Comparison of ENCODE assay signal across 32 cellular contexts in the genomic region with DNA sequence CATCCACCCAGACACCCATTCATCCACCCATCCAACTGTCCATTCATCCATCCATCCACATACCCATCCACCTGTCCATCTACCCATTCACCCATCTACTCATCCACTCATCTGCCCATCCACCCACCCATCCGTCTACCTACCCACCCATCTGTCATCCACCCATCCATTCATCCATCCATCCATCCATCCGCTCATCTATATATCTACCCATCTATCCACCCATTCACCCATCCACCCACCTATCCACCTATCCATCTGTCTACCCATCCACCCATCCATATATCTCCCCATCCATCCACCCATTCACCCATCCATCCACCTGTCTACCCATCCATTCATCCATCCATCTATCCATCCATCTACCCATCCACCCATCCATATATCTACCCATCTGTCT.
"Had no signal": no experiment of that assay in that cellular context is flagged by ENCODE, and none has a peak within 500 bp of the region (broad histone marks: within the 10 kb centered on the region; RNA-seq: fewer than 3 reads in every experiment).

No MANE protein-coding gene starts in this region.

- DNase-seq: activated B cell treated with CpG ODN at 0.5 μM for 24 hours; activated CD4-positive, alpha-beta memory T cell treated with anti-CD3 and anti-CD28 coated beads for 36 hours; activated CD4-positive, alpha-beta T cell treated with anti-CD3 and anti-CD28 coated beads for 48 hours; activated CD8-positive, alpha-beta memory T cell treated with anti-CD3 and anti-CD28 coated beads, Interleukin-2, amount 10 ng/mL, durations not matched to agents 7 days and 5 days; activated CD8-positive, alpha-beta memory T cell treated with anti-CD3 and anti-CD28 coated beads, Interleukin-2, amount 50 U/mL, for 4 hours; activated CD8-positive, alpha-beta T cell treated with anti-CD3 and anti-CD28 coated beads, Interleukin-2, amount 10 ng/mL, durations not matched to agents 7 days and 5 days; activated gamma-delta T cell; activated naive CD4-positive, alpha-beta T cell; activated naive CD4-positive, alpha-beta T cell treated with anti-CD3 and anti-CD28 coated beads, Interleukin-2, amount 10 ng/mL, durations not matched to agents 7 days and 5 days; activated naive CD8-positive, alpha-beta T cell treated with anti-CD3 and anti-CD28 coated beads, Interleukin-2, amount 10 ng/mL, durations not matched to agents 7 days and 5 days; activated T-cell treated with anti-CD3 and anti-CD28 coated beads, Interleukin-2, amount 50 U/mL, for 1 hour; activated T-cell treated with anti-CD3 and anti-CD28 coated beads, Interleukin-2, amount 50 U/mL, for 48 hours; amniotic stem cell; anterior cingulate cortex; body of pancreas; caudate nucleus; dorsolateral prefrontal cortex; effector memory CD4-positive, alpha-beta T cell; erythroblast; foreskin keratinocyte; gastrocnemius medialis; glutamatergic neuron; heart left ventricle; T-cell; T-helper 9 cell; WERI-Rb-1 had no signal

- H3K36me3 ChIP-seq: gastrocnemius medialis, WERI-Rb-1 had no signal

- H3K27ac Mint-ChIP-seq: activated B cell treated with CpG ODN at 0.5 μM for 24 hours; activated CD4-positive, alpha-beta memory T cell treated with anti-CD3 and anti-CD28 coated beads for 36 hours; activated CD8-positive, alpha-beta memory T cell treated with anti-CD3 and anti-CD28 coated beads, Interleukin-2, amount 10 ng/mL, durations not matched to agents 7 days and 5 days; activated CD8-positive, alpha-beta T cell treated with anti-CD3 and anti-CD28 coated beads, Interleukin-2, amount 10 ng/mL, durations not matched to agents 7 days and 5 days; activated naive CD4-positive, alpha-beta T cell treated with anti-CD3 and anti-CD28 coated beads, Interleukin-2, amount 10 ng/mL, durations not matched to agents 7 days and 5 days; activated naive CD4-positive, alpha-beta T cell treated with anti-CD3 and anti-CD28 coated beads, Interleukin-2, amount 50 U/mL, for 72 hours; activated naive CD8-positive, alpha-beta T cell treated with anti-CD3 and anti-CD28 coated beads, Interleukin-2, amount 10 ng/mL, durations not matched to agents 7 days and 5 days; dendritic cell treated with granulocyte-macrophage colony-stimulating factor and Interleukin-4, amounts not matched to agents 40 ng/mL and 50 ng/mL, for 4 days; T-cell; T-helper 1 cell treated with Interleukin-12 subunit alpha and Interleukin-12 subunit beta and Interleukin-4 antibody, amounts not matched to agents 30 μg/mL and 1 μg/mL, for 36 hours had no signal

- H3K27ac ChIP-seq: body of pancreas, foreskin keratinocyte, WERI-Rb-1 had no signal

- ATAC-seq: activated CD4-positive, CD25-positive, alpha-beta regulatory T cell treated with anti-CD3 and anti-CD28 coated beads, Interleukin-2, amount 50 U/mL, for 24 hours; activated CD8-positive, alpha-beta memory T cell treated with anti-CD3 and anti-CD28 coated beads, Interleukin-2, amount 10 ng/mL, durations not matched to agents 7 days and 5 days; activated CD8-positive, alpha-beta T cell treated with anti-CD3 and anti-CD28 coated beads, Interleukin-2, amount 10 ng/mL, durations not matched to agents 7 days and 5 days; activated naive CD4-positive, alpha-beta T cell treated with anti-CD3 and anti-CD28 coated beads, Interleukin-2, amount 50 U/mL, for 72 hours; body of pancreas; foreskin keratinocyte; gastrocnemius medialis; heart left ventricle; T-cell had no signal

- H3K27me3 Mint-ChIP-seq: activated B cell treated with CpG ODN at 0.5 μM for 24 hours; activated CD4-positive, alpha-beta memory T cell treated with anti-CD3 and anti-CD28 coated beads for 36 hours; activated naive CD8-positive, alpha-beta T cell treated with anti-CD3 and anti-CD28 coated beads, Interleukin-2, amount 10 ng/mL, durations not matched to agents 7 days and 5 days; T-cell had no signal

- H3K9me3 ChIP-seq: body of pancreas, esophagus muscularis mucosa, gastrocnemius medialis had no signal

- FAIRE-seq: colon had no signal

- H3K4me3 Mint-ChIP-seq: activated B cell treated with CpG ODN at 0.5 μM for 24 hours; activated CD4-positive, alpha-beta memory T cell treated with anti-CD3 and anti-CD28 coated beads for 36 hours; activated CD8-positive, alpha-beta memory T cell treated with anti-CD3 and anti-CD28 coated beads, Interleukin-2, amount 10 ng/mL, durations not matched to agents 7 days and 5 days; activated CD8-positive, alpha-beta T cell treated with anti-CD3 and anti-CD28 coated beads, Interleukin-2, amount 10 ng/mL, durations not matched to agents 7 days and 5 days; activated naive CD4-positive, alpha-beta T cell treated with anti-CD3 and anti-CD28 coated beads, Interleukin-2, amount 10 ng/mL, durations not matched to agents 7 days and 5 days; activated naive CD8-positive, alpha-beta T cell treated with anti-CD3 and anti-CD28 coated beads, Interleukin-2, amount 10 ng/mL, durations not matched to agents 7 days and 5 days; dendritic cell treated with granulocyte-macrophage colony-stimulating factor and Interleukin-4, amounts not matched to agents 40 ng/mL and 50 ng/mL, for 4 days; T-cell; T-helper 1 cell treated with Interleukin-12 subunit alpha and Interleukin-12 subunit beta and Interleukin-4 antibody, amounts not matched to agents 30 μg/mL and 1 μg/mL, for 36 hours had no signal

- H3K4me1 ChIP-seq: foreskin keratinocyte had no signal

- H3K4me3 ChIP-seq: body of pancreas, dorsolateral prefrontal cortex, esophagus muscularis mucosa, gastrocnemius medialis, heart left ventricle had no signal

- H3K27me3 ChIP-seq: body of pancreas, dorsolateral prefrontal cortex, esophagus muscularis mucosa, foreskin keratinocyte, gastrocnemius medialis, heart left ventricle had no signal
